Comparison of ENCODE assay signal across 17 cellular contexts in genomic region chrX:20144491-20144890, GRCh38. TPM values are rescaled to one million over a fixed set of nuclear protein-coding genes. Genes with fewer than 3 reads are reported as not detected.
A peak's percentile ranks its signal among the peaks of the same experiment; 100 is the strongest.
DNase-seq lines count a peak whose midpoint lies in the region; ATAC-seq, FAIRE-seq and TF ChIP-seq lines count a peak whose summit lies in the region.
"Had no signal": no experiment of that assay in that cellular context is flagged by ENCODE, and none has a peak within 500 bp of the region (broad histone marks: within the 10 kb centered on the region; RNA-seq: fewer than 3 reads in every experiment).

No MANE protein-coding gene starts in this region.

- CTCF ChIA-PET in MCF 10A (lab: Yijun Ruan, JAX): no interaction called here

- H3K36me3 Mint-ChIP-seq in MCF 10A (ENCODE audit: insufficient read depth, unreplicated experiment): peaks cover 16% of the 10 kb centered on the region
- H3K36me3 Mint-ChIP-seq: stimulated activated memory B cell treated with anti-CD40 and anti-IgM and Interleukin-4, amounts not matched to agents 10 μg/mL and 1 μg/mL and 100 μg/mL, for 72 hours had no signal

- H3K27me3 Mint-ChIP-seq in MCF 10A (ENCODE audit: insufficient read depth, unreplicated experiment): peaks cover 21% of the 10 kb centered on the region
- H3K27me3 Mint-ChIP-seq: stimulated activated memory B cell treated with anti-CD40 and anti-IgM and Interleukin-4, amounts not matched to agents 10 μg/mL and 1 μg/mL and 100 μg/mL, for 72 hours had no signal

- TF ChIP-seq CTCF in MCF 10A (IDR thresholded peaks at IDR 0.05; ENCODE audit: unreplicated experiment) (no peak), breast epithelium (IDR thresholded peaks at IDR 0.05) (no peak), brain microvascular endothelial cell (IDR thresholded peaks at IDR 0.05; ENCODE audit: low read depth, low read length, missing control alignments) (no peak)

- no peak overlapping the region for H3K27ac Mint-ChIP-seq in MCF 10A (ENCODE audit: low read depth, unreplicated experiment)
- H3K27ac Mint-ChIP-seq: stimulated activated memory B cell treated with anti-CD40 and anti-IgM and Interleukin-4, amounts not matched to agents 10 μg/mL and 1 μg/mL and 100 μg/mL, for 72 hours had no signal

- in situ Hi-C loops in brain microvascular endothelial cell (cut with HindIII; ENCODE audit: low pct_ligation_motif_present, low sequenced_read_pairs): no loop called here

- no peaks in the 10 kb centered on the region for H3K36me3 ChIP-seq in breast epithelium
- H3K36me3 ChIP-seq in brain microvascular endothelial cell (replicated peaks): no peaks in the 10 kb centered on the region
- H3K36me3 ChIP-seq: colonic mucosa, heart left ventricle had no signal

- FAIRE-seq in frontal cortex (lab: Jason Lieb, UNC): no peak

- intact Hi-C loops in MCF 10A (cut with micrococcal nuclease): no loop called here
- intact Hi-C loops in breast epithelium (cut with DNase I; ENCODE audit: low total_unique reads): no loop called here

- DNase-seq in MCF 10A (ENCODE audit: unreplicated experiment) (peak; percentile 38), breast epithelium (ENCODE audit: low spot score in 2 of 2) (no peak), M059J (ENCODE audit: low read depth) (peak; percentile 54), brain microvascular endothelial cell (peak; percentile 31), pulmonary artery endothelial cell (ENCODE audit: low read depth, low spot score) (peak; percentile 58), frontal cortex (ENCODE audit: low spot score in 2 of 2) (no peak), COR-L47 (lab: John Stamatoyannopoulos, UW) (no peak)
- DNase-seq: activated effector memory CD4-positive, alpha-beta T cell treated with anti-CD3 and anti-CD28 coated beads, Interleukin-2, amount 50 U/mL, for 16 hours; colonic mucosa; heart left ventricle; NCI-H1092; NCI-H524 treated with DMSO at 0.1 percent for 48 hours had no signal

- H3K27me3 ChIP-seq in breast epithelium (peaks cover 0 to 8% of the 10 kb centered on the region in 2 donors), brain microvascular endothelial cell (replicated peaks) (no peaks in the 10 kb centered on the region)
- H3K27me3 ChIP-seq: colonic mucosa had no signal

- H3K4me1 Mint-ChIP-seq in MCF 10A (ENCODE audit: insufficient read depth, unreplicated experiment): peaks cover 7% of the 10 kb centered on the region

- H3K27ac ChIP-seq in breast epithelium (no peak overlapping the region), brain microvascular endothelial cell (no peak overlapping the region)
- H3K27ac ChIP-seq: C4-2B, colonic mucosa, heart left ventricle, parathyroid adenoma had no signal

- POLR2A ChIA-PET in MCF 10A (lab: Yijun Ruan, JAX): no interaction called here

- no peak for ATAC-seq in HG02642 (IDR thresholded peaks at IDR 0.05; ENCODE audit: poor library complexity, unreplicated experiment)
- ATAC-seq: heart left ventricle; stimulated activated memory B cell treated with anti-CD40 and anti-IgM and Interleukin-4, amounts not matched to agents 10 μg/mL and 1 μg/mL and 100 μg/mL, for 72 hours had no signal

- H3K4me3 ChIP-seq in breast epithelium (no peak overlapping the region), brain microvascular endothelial cell (ENCODE audit: low read depth, low read length) (no peak overlapping the region)
- H3K4me3 ChIP-seq: colonic mucosa, heart left ventricle, lung had no signal

- peaks cover 0 to 5% of the 10 kb centered on the region in 2 donors for H3K4me1 ChIP-seq in breast epithelium
- H3K4me1 ChIP-seq: colonic mucosa, parathyroid adenoma had no signal

- TF ChIP-seq POLR2A in breast epithelium (IDR thresholded peaks at IDR 0.05): no peak

- BruUV-seq in MCF 10A (replicated peaks; lab: Mats Ljungman, UMichigan): no TSS peak

- H3K4me3 Mint-ChIP-seq in MCF 10A (ENCODE audit: unreplicated experiment): no peak overlapping the region
- H3K4me3 Mint-ChIP-seq: stimulated activated memory B cell treated with anti-CD40 and anti-IgM and Interleukin-4, amounts not matched to agents 10 μg/mL and 1 μg/mL and 100 μg/mL, for 72 hours had no signal

- no peaks in the 10 kb centered on the region for H3K9me3 Mint-ChIP-seq in MCF 10A (ENCODE audit: unreplicated experiment)

- no peaks in the 10 kb centered on the region for H3K9me3 ChIP-seq in breast epithelium
- H3K9me3 ChIP-seq: colonic mucosa, heart left ventricle had no signal

RNA-seq across cellular contexts. Expression of gene EIF1AX, which starts 2.9 kb away (rescaled TPM):
- total RNA-seq in MCF 10A (2022) (183 and 209 TPM in 2 replicates), breast epithelium (10 to 100 TPM; 34.1 to 66.6 (median 52.4) TPM), pulmonary artery endothelial cell (31.5 and 36.7 TPM in 2 replicates), frontal cortex (91.7 TPM)
- total RNA-seq in M059J (2014; rRNA removed; shearing (Covaris generic)): 33.0 and 56.4 TPM in 2 replicates

RNA-seq across cellular contexts. Expression of gene MAP7D2, which starts 27.8 kb away (rescaled TPM):
- total RNA-seq in MCF 10A (2022) (0.19 TPM in 1 of 2 replicates, not detected in the other), breast epithelium (1 to 10 TPM in 2 of 3 donors, under 1 TPM in 1; 0.48 to 2.2 (median 1.3) TPM), pulmonary artery endothelial cell (0.04 and 0.07 TPM in 2 replicates), frontal cortex (11.4 TPM)
- total RNA-seq in M059J (2014; rRNA removed; shearing (Covaris generic)): 0.74 and 1.4 TPM in 2 replicates

Comparison
In these comparisons a context has a peak if more than half of its experiments do, and no peak if none do; other contexts are left out.
1. DNase-seq: peak in MCF 10A (single experiment), M059J (single experiment), brain microvascular endothelial cell (single experiment) and pulmonary artery endothelial cell (single experiment); none in breast epithelium (0 of 2), frontal cortex (0 of 2) and COR-L47 (single experiment).